In the genomic region with DNA sequence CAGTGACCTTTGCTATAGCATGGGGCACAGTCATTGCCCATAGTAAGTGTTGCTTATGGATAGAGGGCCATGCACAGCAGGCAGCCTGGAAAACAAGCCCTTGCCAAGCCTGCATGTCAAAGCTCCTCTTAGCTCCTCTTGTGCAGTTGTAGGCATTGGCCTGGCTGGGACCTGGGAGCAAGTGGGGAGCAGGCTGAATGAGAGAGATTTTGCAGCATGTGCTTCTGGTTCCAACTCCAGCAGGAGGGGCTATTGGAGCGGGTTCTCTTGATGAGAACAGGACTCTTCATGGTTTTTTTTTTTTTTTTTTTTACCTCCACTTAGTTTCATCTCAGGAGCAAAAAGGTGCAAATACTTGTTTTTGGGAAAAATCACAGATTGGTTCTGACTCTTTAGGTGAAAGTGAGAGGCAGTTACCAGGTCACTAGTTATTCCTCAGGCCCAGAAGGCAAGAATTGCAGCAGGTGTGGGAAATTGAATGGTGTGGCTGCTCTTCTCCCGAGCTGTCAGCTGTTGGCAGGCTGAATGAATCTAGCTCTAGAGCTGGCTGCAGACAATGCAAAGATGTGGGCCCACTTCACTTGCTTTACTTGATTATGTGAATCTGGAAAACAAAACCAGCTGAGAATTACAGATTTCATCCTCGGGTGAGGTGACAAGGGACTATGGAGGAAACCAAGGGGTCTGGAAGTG, we compare ENCODE assay signal across 11 cellular contexts.
DNase-seq lines count a peak whose midpoint lies in the region; ATAC-seq, FAIRE-seq and TF ChIP-seq lines count a peak whose summit lies in the region.
"Had no signal": no experiment of that assay in that cellular context is flagged by ENCODE, and none has a peak within 500 bp of the region (broad histone marks: within the 10 kb centered on the region; RNA-seq: fewer than 3 reads in every experiment).

No MANE protein-coding gene starts in this region.

- POLR2A ChIA-PET in A673 (lab: Charles Lee; ENCODE audit: low non-redundant PET) (no interaction called here), HepG2 (lab: Yijun Ruan, JAX) (interaction anchor here (0.6 kb wide), 1 partner anchor 485 kb away, joined by 3 read pairs; a partner anchor contains a TSS)

- peak; percentile 33; the same call in 1 of the 2 replicates for TF ChIP-seq CTCF in A673 (conservative IDR thresholded peaks at IDR 0.05; ENCODE audit: low read depth, low read length)
- TF ChIP-seq CTCF in HepG2 (CRISPR knock-in tag; IDR thresholded peaks at IDR 0.05): peak; percentile 39
- TF ChIP-seq CTCF in sigmoid colon (IDR thresholded peaks at IDR 0.05): no peak

- in situ Hi-C loops in HepG2 (cut with HindIII; ENCODE audit: extremely low pct_ligation_motif_present, low pct_unique_long_range_greater_than_20kb): no loop called here

- TF ChIP-seq EP300 in HepG2 (IDR thresholded peaks at IDR 0.05; ENCODE audit: low read depth in 2 of 2, low read length in 2 of 2) (no peak), HepG2 (CRISPR knock-in tag; IDR thresholded peaks at IDR 0.05; ENCODE audit: borderline replicate concordance) (no peak), sigmoid colon (IDR thresholded peaks at IDR 0.05) (no peak)

- intact Hi-C loops in A673 (cut with micrococcal nuclease; ENCODE audit: unreplicated experiment) (no loop called here), HepG2 (cut with micrococcal nuclease; ENCODE audit: unreplicated experiment) (loop anchor here (2.0 kb wide), 1 partner anchor 21 kb away; no protein-coding TSS in a partner anchor), sigmoid colon (cut with DNase I) (no loop called here)

- no peak overlapping the region for H3K27ac ChIP-seq in A673 (ENCODE audit: low read depth, low read length, poor library complexity, severe bottlenecking)
- H3K27ac ChIP-seq in HUES48 (ENCODE audit: low read depth, low read length): peak overlapping the region; percentile 23
- peak overlapping the region; percentile 56 for H3K27ac ChIP-seq in caudate nucleus (ENCODE audit: low read depth, low read length)
- H3K27ac ChIP-seq in HepG2 (ENCODE audit: extremely low read length, insufficient read depth, low read length): no peak overlapping the region
- peak overlapping the region in 2 of 4 donors; percentile 6 to 18 for H3K27ac ChIP-seq in sigmoid colon

- over 99% methylated on average over 3 of the region's 3 CpGs for WGBS in HepG2 (ENCODE audit: low lambda C conversion rate)
- WGBS in sigmoid colon, 2 donors: 83 to 86% methylated on average over 3 of the region's 3 CpGs

- H2AFZ ChIP-seq in HepG2 (ENCODE audit: low read length): no peak overlapping the region

- H3K27me3 ChIP-seq in A673 (replicated peaks; ENCODE audit: insufficient read depth, low read depth, low read length, poor library complexity) (no peaks in the 10 kb centered on the region), HUES48 (ENCODE audit: control insufficient read depth, insufficient read depth, low read length) (no peaks in the 10 kb centered on the region), HepG2 (ENCODE audit: control insufficient read depth in 1 of 2, insufficient read depth in 2 of 2, low read length in 2 of 2) (no peaks in the 10 kb centered on the region), sigmoid colon (no peaks in the 10 kb centered on the region)

- peaks cover 65% of the 10 kb centered on the region for H4K20me1 ChIP-seq in HepG2 (ENCODE audit: insufficient read depth, low read length)

- H3K4me3 ChIP-seq in A673 (ENCODE audit: low read depth, low read length, poor library complexity, severe bottlenecking) (no peak overlapping the region), HUES48 (ENCODE audit: low read depth, low read length) (no peak overlapping the region), HepG2 (replicated peaks in 1 of 3; ENCODE audit: insufficient read depth in 1 of 3, low read depth in 2 of 3, low read length in 3 of 3) (no peak overlapping the region), sigmoid colon (no peak overlapping the region)

- H3K4me2 ChIP-seq in HepG2 (ENCODE audit: low read depth, low read length): no peak overlapping the region

- ATAC-seq in HepG2: peak; percentile 60

- BruUV-seq in A673 (replicated peaks; lab: Mats Ljungman, UMichigan) (no TSS peak), HepG2 (replicated peaks; lab: Mats Ljungman, UMichigan) (no TSS peak)

- H3K36me3 ChIP-seq in A673 (ENCODE audit: insufficient read depth, low read length, poor library complexity, severe bottlenecking): no peaks in the 10 kb centered on the region
- peaks cover 13% of the 10 kb centered on the region for H3K36me3 ChIP-seq in HUES48 (ENCODE audit: control insufficient read depth, insufficient read depth, low read length)
- peaks cover 16 to 38% of the 10 kb centered on the region in 2 experiments for H3K36me3 ChIP-seq in HepG2 (replicated peaks in 1 of 2; ENCODE audit: control insufficient read depth in 1 of 2, insufficient read depth in 2 of 2, low read length in 2 of 2)
- no peaks in the 10 kb centered on the region for H3K36me3 ChIP-seq in sigmoid colon

- H3K9me3 ChIP-seq in A673 (ENCODE audit: low read depth, low read length, poor library complexity, severe bottlenecking) (no peaks in the 10 kb centered on the region), HUES48 (ENCODE audit: control insufficient read depth, insufficient read depth, low read length) (no peaks in the 10 kb centered on the region), HepG2 (ENCODE audit: low read length) (no peaks in the 10 kb centered on the region), sigmoid colon (no peaks in the 10 kb centered on the region)

- DNase-seq in A673 (ENCODE audit: low spot score) (no peak), caudate nucleus (lab: John Stamatoyannopoulos, UW) (peak in 22 of 61 donors; percentile 11 to 71 (median 41)), HepG2 (ENCODE audit: low spot score) (peak; percentile 37), sigmoid colon (no peak), SHP77 treated with DMSO at 0.1 percent for 48 hours (lab: John Stamatoyannopoulos, UW) (no peak), retina (no peak), activated T-cell treated with anti-CD3 and anti-CD28 coated beads for 4 hours (no peak)
- DNase-seq: left cardiac atrium; RPMI8226; stimulated activated CD4-positive, alpha-beta T cell treated with anti-CD3 and anti-CD28 coated beads, Interleukin-2, amount 100 ng/mL, for 48 hours had no signal

- H3K9ac ChIP-seq in HUES48 (ENCODE audit: low read depth, low read length) (no peak overlapping the region), HepG2 (ENCODE audit: insufficient read depth, low read depth, low read length) (no peak overlapping the region)

- no peak for TF ChIP-seq RAD21 in HepG2 (CRISPR knock-in tag; IDR thresholded peaks at IDR 0.05)

- peaks cover 100% of the 10 kb centered on the region for H3K79me2 ChIP-seq in HepG2 (ENCODE audit: insufficient read depth, low read length)

- CTCF ChIA-PET in A673 (lab: Charles Lee): no interaction called here
- CTCF ChIA-PET in HepG2 (lab: Yijun Ruan, JAX; ENCODE audit: low intra/inter-chr PET ratio, low total read pairs): interaction anchor here (0.9 kb wide), 1 partner anchor 38 kb away, joined by 3 read pairs; no protein-coding TSS in a partner anchor

- no peak for FAIRE-seq in HepG2 (lab: Jason Lieb, UNC)

- peaks cover 22% of the 10 kb centered on the region for H3K4me1 ChIP-seq in A673 (ENCODE audit: insufficient read depth, low read length, poor library complexity, severe bottlenecking)
- H3K4me1 ChIP-seq in HUES48 (ENCODE audit: control insufficient read depth, insufficient read depth, low read length): peaks cover 19% of the 10 kb centered on the region
- peaks cover 57% of the 10 kb centered on the region for H3K4me1 ChIP-seq in HepG2 (ENCODE audit: insufficient read depth, low read length)
- H3K4me1 ChIP-seq in sigmoid colon: peaks cover 2 to 57% (median 39%) of the 10 kb centered on the region in 4 donors

- TF ChIP-seq POLR2A in HepG2 (IDR thresholded peaks at IDR 0.05; ENCODE audit: insufficient read depth in 1 of 2, low read depth in 2 of 2, low read length in 2 of 2) (no peak), sigmoid colon (IDR thresholded peaks at IDR 0.05) (no peak)

TF ChIP-seq in HepG2, 621 proteins besides CTCF, POLR2A, EP300 and RAD21:
- TF ChIP-seq SIX1 (CRISPR knock-in tag; IDR thresholded peaks at IDR 0.05; ENCODE audit: borderline replicate concordance) (no peak), STAG1 (CRISPR knock-in tag; IDR thresholded peaks at IDR 0.05) (peak; percentile 36; the same call in 1 of the 2 replicates), RBM22 (optimal IDR thresholded peaks at IDR 0.05; ENCODE audit: low read length) (peak; percentile 86)
- TF ChIP-seq, protein P1, sequence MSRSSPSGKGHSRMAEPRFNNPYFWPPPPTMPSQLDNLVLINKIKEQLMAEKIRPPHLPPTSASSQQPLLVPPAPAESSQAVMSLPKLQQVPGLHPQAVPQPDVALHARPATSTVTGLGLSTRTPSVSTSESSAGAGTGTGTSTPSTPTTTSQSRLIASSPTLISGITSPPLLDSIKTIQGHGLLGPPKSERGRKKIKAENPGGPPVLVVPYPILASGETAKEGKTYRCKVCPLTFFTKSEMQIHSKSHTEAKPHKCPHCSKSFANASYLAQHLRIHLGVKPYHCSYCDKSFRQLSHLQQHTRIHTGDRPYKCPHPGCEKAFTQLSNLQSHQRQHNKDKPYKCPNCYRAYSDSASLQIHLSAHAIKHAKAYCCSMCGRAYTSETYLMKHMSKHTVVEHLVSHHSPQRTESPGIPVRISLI (CRISPR knock-in tag; IDR thresholded peaks at IDR 0.05; ENCODE audit: borderline replicate concordance): peak; percentile 60; the same call in 1 of the 2 replicates
TF ChIP-seq in HepG2: peak in this region for 3.

Comparison
In these comparisons a context has a peak if more than half of its experiments do, and no peak if none do; other contexts are left out.
1. H3K27ac ChIP-seq: peak in HUES48 (single experiment) and caudate nucleus (single experiment); none in A673 (single experiment) and HepG2 (single experiment).
2. CTCF ChIP-seq: peak in A673 (single experiment) and HepG2 (single experiment); none in sigmoid colon (0 of 4).